Comparison of ENCODE assay signal across 8 cellular contexts in genomic region chr7:27165089-27165654, GRCh38. TPM values are rescaled to one million over a fixed set of nuclear protein-coding genes. Genes with fewer than 3 reads are reported as not detected.
DNase-seq lines count a peak whose midpoint lies in the region; ATAC-seq and TF ChIP-seq lines count a peak whose summit lies in the region.

Gene HOXA9, minus strand, starts transcription at chr7:27165537. Its CDS starts 80 bp downstream, at chr7:27165457.

- no peaks in the 10 kb centered on the region for H3K79me2 ChIP-seq in DOHH2 (ENCODE audit: control insufficient read depth, low read length)
- peaks cover 97% of the 10 kb centered on the region for H3K79me2 ChIP-seq in osteoblast (ENCODE audit: insufficient read depth, low read length)

- H2AFZ ChIP-seq in osteoblast (ENCODE audit: low read length) = peak within 1 kb of the TSS; percentile 84

- H3F3A ChIP-seq in DOHH2 (ENCODE audit: control insufficient read depth, insufficient read depth) = peaks cover under 1% of the 10 kb centered on the region

- H3K9me2 ChIP-seq in DOHH2 (replicated peaks; ENCODE audit: control insufficient read depth, low read length) = no peaks in the 10 kb centered on the region

- no peak for ATAC-seq in HG03354 (IDR thresholded peaks at IDR 0.05; ENCODE audit: poor library complexity, severe bottlenecking, unreplicated experiment)
- no peak for ATAC-seq in GM19035 (IDR thresholded peaks at IDR 0.05; ENCODE audit: unreplicated experiment)
- ATAC-seq in GM21576 (IDR thresholded peaks at IDR 0.05; ENCODE audit: unreplicated experiment) = no peak

- in situ Hi-C loops in endometrial microvascular endothelial cells (cut with HindIII; ENCODE audit: inconsistent ontology term, low pct_unique_long_range_greater_than_20kb, low sequenced_read_pairs) = no loop called here

- H3K4me1 ChIP-seq in DOHH2 (ENCODE audit: control insufficient read depth, low read length) (peaks cover 13% of the 10 kb centered on the region), osteoblast (ENCODE audit: insufficient read depth, low read length) (peaks cover 32% of the 10 kb centered on the region)

- TF ChIP-seq CTCF in DOHH2 (IDR thresholded peaks at IDR 0.05; ENCODE audit: low read depth, low read length, poor library complexity, severe bottlenecking) = no peak
- no peak for TF ChIP-seq CTCF in osteoblast (IDR thresholded peaks at IDR 0.05; ENCODE audit: extremely low read depth, low read depth, low read length)

- no peaks in the 10 kb centered on the region for H3K9me3 ChIP-seq in DOHH2 (ENCODE audit: control insufficient read depth, insufficient read depth, low read length)
- no peaks in the 10 kb centered on the region for H3K9me3 ChIP-seq in osteoblast (ENCODE audit: low read depth, low read length)

- H3K4me2 ChIP-seq in DOHH2 (ENCODE audit: low read length) (peak within 1 kb of the TSS; percentile 28; the same call in 1 of the 2 replicates), osteoblast (ENCODE audit: insufficient read depth, low read length) (peak within 1 kb of the TSS; percentile 99)

- H4K20me1 ChIP-seq in DOHH2 (ENCODE audit: control insufficient read depth, insufficient read depth, low read depth, low read length) = 0 out of 2 replicates have a peak, but pooled peaks cover 2% of the 10 kb centered on the region
- H4K20me1 ChIP-seq in osteoblast (ENCODE audit: insufficient read depth, low read length) = peaks cover 17% of the 10 kb centered on the region

- H3K4me3 ChIP-seq in DOHH2 (ENCODE audit: low read length) = no peak within 1 kb of the TSS
- H3K4me3 ChIP-seq in osteoblast (ENCODE audit: insufficient read depth, low read length) = peak within 1 kb of the TSS; percentile 75

- H3K27ac ChIP-seq in DOHH2 (ENCODE audit: low read depth, low read length) = no peak within 1 kb of the TSS
- peak within 1 kb of the TSS; percentile 95 for H3K27ac ChIP-seq in osteoblast (ENCODE audit: low read depth, low read length)

- H3K27me3 ChIP-seq in DOHH2 (ENCODE audit: control insufficient read depth, low read length) (peaks cover 65% of the 10 kb centered on the region), osteoblast (ENCODE audit: insufficient read depth, low read length) (no peaks in the 10 kb centered on the region)

- no peaks in the 10 kb centered on the region for H3K36me3 ChIP-seq in DOHH2 (ENCODE audit: control insufficient read depth, low read length)
- peaks cover 18% of the 10 kb centered on the region for H3K36me3 ChIP-seq in osteoblast (ENCODE audit: insufficient read depth, low read length)

- DNase-seq in MV-4-11 (lab: John Stamatoyannopoulos, UW) = peak; percentile 84
- peak; percentile 99 for DNase-seq in osteoblast (ENCODE audit: insufficient read length, low spot score, missing footprints)
- DNase-seq in iPS-NIHi11 (ENCODE audit: low spot score) = no peak

RNA-seq across cellular contexts. Expression of gene HOXA9, which starts in this region (rescaled TPM):
- 47.0 TPM for total RNA-seq in endometrial microvascular endothelial cells (ENCODE audit: inconsistent ontology term)
- total RNA-seq in osteoblast = 15.3 and 19.5 TPM in 2 replicates
